In genomic region chr16:2046125-2046888, GRCh38 we compare ENCODE assay signal across 11 cellular contexts. TPM values are rescaled to one million over a fixed set of nuclear protein-coding genes. Genes with fewer than 3 reads are reported as not detected.
DNase-seq lines count a peak whose midpoint lies in the region; ATAC-seq and TF ChIP-seq lines count a peak whose summit lies in the region.
"Had no signal": no experiment of that assay in that cellular context is flagged by ENCODE, and none has a peak within 500 bp of the region (broad histone marks: within the 10 kb centered on the region; RNA-seq: fewer than 3 reads in every experiment).

No MANE protein-coding gene starts in this region.

- DNase-seq in Calu3 (no peak), osteocyte (ENCODE audit: extremely low spot score, unreplicated experiment) (no peak), OCI-M2 (lab: John Stamatoyannopoulos, UW; ENCODE audit: unreplicated experiment) (no peak), iPS-NIHi7 (ENCODE audit: extremely low spot score) (no peak), NCI-H2227 treated with DMSO at 0.1 percent for 48 hours (lab: John Stamatoyannopoulos, UW) (no peak)
- DNase-seq: NK-92 treated with Interleukin-12 subunit alpha and Interleukin-12 subunit beta, amount 100 ng/mL, for 24 hours had no signal

- H3K27me3 Mint-ChIP-seq in Calu3 (ENCODE audit: unreplicated experiment), result no peaks in the 10 kb centered on the region
- H3K27me3 Mint-ChIP-seq in dendritic cell treated with granulocyte-macrophage colony-stimulating factor and Interleukin-4, amounts not matched to agents 40 ng/mL and 50 ng/mL, for 4 days, result no peaks in the 10 kb centered on the region
- H3K27me3 Mint-ChIP-seq in osteocyte (ENCODE audit: unreplicated experiment), result no peaks in the 10 kb centered on the region

- peak overlapping the region; percentile 87 for H3K4me2 ChIP-seq in Loucy (ENCODE audit: low read depth, low read length, poor library complexity, severe bottlenecking)

- H3K4me3 ChIP-seq in Loucy (ENCODE audit: low read length, poor library complexity, severe bottlenecking), result peak overlapping the region; percentile 84

- peaks cover 13% of the 10 kb centered on the region; the same call in 1 of the 2 replicates for H3K79me2 ChIP-seq in Loucy (ENCODE audit: insufficient read depth, low read length)

- H3K36me3 ChIP-seq in Loucy (ENCODE audit: insufficient read depth, low read length), result no peaks in the 10 kb centered on the region

- peak overlapping the region; percentile 11 for H3K27ac Mint-ChIP-seq in Calu3 (ENCODE audit: unreplicated experiment)
- H3K27ac Mint-ChIP-seq in dendritic cell treated with granulocyte-macrophage colony-stimulating factor and Interleukin-4, amounts not matched to agents 40 ng/mL and 50 ng/mL, for 4 days, result peak overlapping the region; percentile 81
- no peak overlapping the region for H3K27ac Mint-ChIP-seq in osteocyte (ENCODE audit: unreplicated experiment)

- H3K36me3 Mint-ChIP-seq in Calu3 (ENCODE audit: insufficient read depth, unreplicated experiment), result peaks cover 45% of the 10 kb centered on the region
- H3K36me3 Mint-ChIP-seq in dendritic cell treated with granulocyte-macrophage colony-stimulating factor and Interleukin-4, amounts not matched to agents 40 ng/mL and 50 ng/mL, for 4 days (ENCODE audit: low read depth), result peaks cover 40% of the 10 kb centered on the region
- peaks cover 2% of the 10 kb centered on the region for H3K36me3 Mint-ChIP-seq in osteocyte (ENCODE audit: unreplicated experiment)

- no peaks in the 10 kb centered on the region for H3K9me2 ChIP-seq in Loucy (replicated peaks; ENCODE audit: low read depth, low read length)

- no peak overlapping the region for H2AFZ ChIP-seq in Loucy (ENCODE audit: low read length)

- H3K9me3 Mint-ChIP-seq in Calu3 (ENCODE audit: low read depth, unreplicated experiment) (no peaks in the 10 kb centered on the region), osteocyte (ENCODE audit: unreplicated experiment) (no peaks in the 10 kb centered on the region)
- no peaks in the 10 kb centered on the region for H3K9me3 Mint-ChIP-seq in dendritic cell treated with granulocyte-macrophage colony-stimulating factor and Interleukin-4, amounts not matched to agents 40 ng/mL and 50 ng/mL, for 4 days

- H3K4me1 Mint-ChIP-seq in Calu3 (ENCODE audit: low read depth, unreplicated experiment) (peaks cover 31% of the 10 kb centered on the region), osteocyte (ENCODE audit: unreplicated experiment) (peaks cover 39% of the 10 kb centered on the region)
- H3K4me1 Mint-ChIP-seq in dendritic cell treated with granulocyte-macrophage colony-stimulating factor and Interleukin-4, amounts not matched to agents 40 ng/mL and 50 ng/mL, for 4 days (ENCODE audit: low read depth), result peaks cover 46% of the 10 kb centered on the region

- no TSS peak for BruUV-seq in Calu3 (replicated peaks; lab: Mats Ljungman, UMichigan)

- TF ChIP-seq CTCF in Calu3 (IDR thresholded peaks at IDR 0.05; ENCODE audit: unreplicated experiment) (no peak), Loucy (conservative IDR thresholded peaks at IDR 0.05; ENCODE audit: low read length) (no peak), osteocyte (IDR thresholded peaks at IDR 0.05) (no peak)

- CTCF ChIA-PET in Calu3 (lab: Charles Lee), result interaction anchor here (1.2 kb wide), 2 partner anchors 19 to 75 kb away, joined by 4 read pairs; no protein-coding TSS in a partner anchor

- H3F3A ChIP-seq in Loucy (ENCODE audit: low read depth), result no peaks in the 10 kb centered on the region

- peak overlapping the region; percentile 75 for H3K4me3 Mint-ChIP-seq in Calu3 (ENCODE audit: low read depth, unreplicated experiment)
- no peak overlapping the region for H3K4me3 Mint-ChIP-seq in dendritic cell treated with granulocyte-macrophage colony-stimulating factor and Interleukin-4, amounts not matched to agents 40 ng/mL and 50 ng/mL, for 4 days
- H3K4me3 Mint-ChIP-seq in osteocyte (ENCODE audit: unreplicated experiment), result peak overlapping the region; percentile 87

- no peak for ATAC-seq in HG02610 (IDR thresholded peaks at IDR 0.05; ENCODE audit: unreplicated experiment)

- H3K27me3 ChIP-seq in Loucy (ENCODE audit: insufficient read depth, low read length, poor library complexity, severe bottlenecking), result no peaks in the 10 kb centered on the region

- no peaks in the 10 kb centered on the region for H3K9me3 ChIP-seq in Loucy (ENCODE audit: insufficient read depth, low read depth, low read length)

- H4K20me1 ChIP-seq in Loucy (ENCODE audit: insufficient read depth, low read length, poor library complexity, severe bottlenecking), result no peaks in the 10 kb centered on the region

- H3K9ac ChIP-seq in Loucy (ENCODE audit: low read depth, low read length, poor library complexity, severe bottlenecking), result peak overlapping the region; percentile 78

- intact Hi-C loops in Calu3 (cut with micrococcal nuclease; ENCODE audit: unreplicated experiment), result no loop called here
- intact Hi-C loops in dendritic cell treated with granulocyte-macrophage colony-stimulating factor and Interleukin-4, amounts not matched to agents 40 ng/mL and 50 ng/mL, for 4 days (cut with micrococcal nuclease), result no loop called here

- H3K4me1 ChIP-seq in Loucy (ENCODE audit: insufficient read depth, low read length, poor library complexity, severe bottlenecking), result peaks cover 4% of the 10 kb centered on the region

RNA-seq across cellular contexts. Expression of gene NTHL1, which starts 1.3 kb away (rescaled TPM):
- total RNA-seq in Calu3 (2022) (32.8 and 33.8 TPM in 2 replicates), osteocyte (22.2 and 24.3 TPM in 2 replicates)

RNA-seq across cellular contexts. Expression of gene TSC2, which starts 1.5 kb away (rescaled TPM):
- 170 and 194 TPM in 2 replicates for total RNA-seq in Calu3 (2022)
- total RNA-seq in osteocyte, result 183 and 194 TPM in 2 replicates

RNA-seq across cellular contexts. Expression of gene NHERF2, which starts 19.6 kb away (rescaled TPM):
- 15.7 and 22.0 TPM in 2 replicates for total RNA-seq in Calu3 (2022)
- total RNA-seq in osteocyte, result 143 and 146 TPM in 2 replicates

RNA-seq across cellular contexts. Expression of gene NPW, which starts 26.7 kb away (rescaled TPM):
- 1.5 and 4.2 TPM in 2 replicates for total RNA-seq in Calu3 (2022)
- 4.1 and 4.4 TPM in 2 replicates for total RNA-seq in osteocyte
- total RNA-seq: skeletal muscle tissue, ureter had no signal

RNA-seq across cellular contexts. Expression of gene ZNF598, which starts 36.7 kb away (rescaled TPM):
- 72.4 and 73.1 TPM in 2 replicates for total RNA-seq in Calu3 (2022)
- total RNA-seq in osteocyte, result 45.4 and 46.9 TPM in 2 replicates
